Comparison of ENCODE assay signal across 7 cellular contexts in genomic region chr1:3746784-3747521, GRCh38. TPM values are rescaled to one million over a fixed set of nuclear protein-coding genes. Genes with fewer than 3 reads are reported as not detected.
DNase-seq lines count a peak whose midpoint lies in the region; ATAC-seq and TF ChIP-seq lines count a peak whose summit lies in the region.

No MANE protein-coding gene starts in this region.

- H3K4me3 ChIP-seq in OCI-LY3 (ENCODE audit: low read length) (peak overlapping the region; percentile 90), fibroblast of mammary gland (ENCODE audit: control insufficient read depth, low read depth, low read length) (peak overlapping the region; percentile 64)
- peak overlapping the region; percentile 52 for H3K4me3 ChIP-seq in naive thymus-derived CD4-positive, alpha-beta T cell (ENCODE audit: low read length)

- peak overlapping the region; percentile 84 for H3K4me3 Mint-ChIP-seq in activated T-helper 1 cell treated with anti-CD3 and anti-CD28 coated beads, Interleukin-12 subunit alpha, Interleukin-12 subunit beta, Interleukin-2, Interleukin-4 antibody, amounts not matched to agents 30 ng/mL and 10 ng/mL and 1 ng/mL, durations not matched to agents 14 hours and 24 hours and 36 hours
- peak overlapping the region; percentile 72 to 87 (median 78) for H3K4me3 Mint-ChIP-seq in naive thymus-derived CD4-positive, alpha-beta T cell
- H3K4me3 Mint-ChIP-seq in stimulated activated memory B cell treated with anti-CD40 and anti-IgM and Interleukin-4, amounts not matched to agents 10 μg/mL and 1 μg/mL and 100 μg/mL, for 72 hours = peak overlapping the region; percentile 79

- peak overlapping the region; percentile 40 for H3K27ac Mint-ChIP-seq in activated T-helper 1 cell treated with anti-CD3 and anti-CD28 coated beads, Interleukin-12 subunit alpha, Interleukin-12 subunit beta, Interleukin-2, Interleukin-4 antibody, amounts not matched to agents 30 ng/mL and 10 ng/mL and 1 ng/mL, durations not matched to agents 14 hours and 24 hours and 36 hours
- peak overlapping the region in 5 of 9 donors; percentile 65 to 88 (median 75) for H3K27ac Mint-ChIP-seq in naive thymus-derived CD4-positive, alpha-beta T cell
- peak overlapping the region; percentile 71 for H3K27ac Mint-ChIP-seq in stimulated activated memory B cell treated with anti-CD40 and anti-IgM and Interleukin-4, amounts not matched to agents 10 μg/mL and 1 μg/mL and 100 μg/mL, for 72 hours

- H3K4me2 ChIP-seq in OCI-LY3 (ENCODE audit: low read length) = peak overlapping the region; percentile 67

- H3K79me2 ChIP-seq in OCI-LY3 (ENCODE audit: low read length) = no peaks in the 10 kb centered on the region

- CTCF ChIA-PET in naive thymus-derived CD4-positive, alpha-beta T cell (lab: Charles Lee) = no interaction called here

- H3K9me3 Mint-ChIP-seq in activated T-helper 1 cell treated with anti-CD3 and anti-CD28 coated beads, Interleukin-12 subunit alpha, Interleukin-12 subunit beta, Interleukin-2, Interleukin-4 antibody, amounts not matched to agents 30 ng/mL and 10 ng/mL and 1 ng/mL, durations not matched to agents 14 hours and 24 hours and 36 hours = no peaks in the 10 kb centered on the region
- H3K9me3 Mint-ChIP-seq in naive thymus-derived CD4-positive, alpha-beta T cell = peaks cover 0 to 2% (median 0%) of the 10 kb centered on the region in 11 donors
- H3K9me3 Mint-ChIP-seq in stimulated activated memory B cell treated with anti-CD40 and anti-IgM and Interleukin-4, amounts not matched to agents 10 μg/mL and 1 μg/mL and 100 μg/mL, for 72 hours = no peaks in the 10 kb centered on the region

- peak overlapping the region; percentile 65 for H3K9ac ChIP-seq in OCI-LY3 (ENCODE audit: low read length)

- intact Hi-C loops in activated T-helper 1 cell treated with anti-CD3 and anti-CD28 coated beads, Interleukin-12 subunit alpha, Interleukin-12 subunit beta, Interleukin-2, Interleukin-4 antibody, amounts not matched to agents 30 ng/mL and 10 ng/mL and 1 ng/mL, durations not matched to agents 14 hours and 24 hours and 36 hours (cut with micrococcal nuclease) = loop anchor here (1.0 to 10.0 kb wide), 6 partner anchors 25 to 1335 kb away; partner anchors contain the start of genes C1orf174, CEP104, DFFB and LRRC47
- intact Hi-C loops in naive thymus-derived CD4-positive, alpha-beta T cell (cut with micrococcal nuclease) = loop anchor here (1.0 to 2.0 kb wide), 5 partner anchors 25 to 216 kb away; partner anchors contain the start of genes LRRC47 (in 2 of the 2), SMIM1 (in 2 of the 2) and WRAP73 (in 2 of the 2)

- H3K4me1 ChIP-seq in OCI-LY3 (ENCODE audit: low read length) = peaks cover 14% of the 10 kb centered on the region
- peaks cover 7 to 12% of the 10 kb centered on the region in 2 donors for H3K4me1 ChIP-seq in naive thymus-derived CD4-positive, alpha-beta T cell (ENCODE audit: control insufficient read depth in 2 of 2, insufficient read depth in 2 of 2, low read length in 2 of 2)

- H4K20me1 ChIP-seq in OCI-LY3 (ENCODE audit: insufficient read depth, low read length) = 0 out of 2 replicates have a peak, but pooled peaks cover 3% of the 10 kb centered on the region

- H3K36me3 Mint-ChIP-seq in activated T-helper 1 cell treated with anti-CD3 and anti-CD28 coated beads, Interleukin-12 subunit alpha, Interleukin-12 subunit beta, Interleukin-2, Interleukin-4 antibody, amounts not matched to agents 30 ng/mL and 10 ng/mL and 1 ng/mL, durations not matched to agents 14 hours and 24 hours and 36 hours (ENCODE audit: low read depth) = peaks cover 2% of the 10 kb centered on the region
- peaks cover 0 to 14% (median 4%) of the 10 kb centered on the region in 5 donors for H3K36me3 Mint-ChIP-seq in naive thymus-derived CD4-positive, alpha-beta T cell
- H3K36me3 Mint-ChIP-seq in stimulated activated memory B cell treated with anti-CD40 and anti-IgM and Interleukin-4, amounts not matched to agents 10 μg/mL and 1 μg/mL and 100 μg/mL, for 72 hours = peaks cover 5% of the 10 kb centered on the region

- H3K27ac ChIP-seq in OCI-LY3 (ENCODE audit: low read length) = no peak overlapping the region
- H3K27ac ChIP-seq in naive thymus-derived CD4-positive, alpha-beta T cell (ENCODE audit: low read depth, low read length) = peak overlapping the region; percentile 71

- ATAC-seq in GM18868 (IDR thresholded peaks at IDR 0.05; ENCODE audit: unreplicated experiment) = peak; percentile 87
- ATAC-seq in HG03460 (IDR thresholded peaks at IDR 0.05; ENCODE audit: unreplicated experiment) = peak; percentile 75
- ATAC-seq in naive thymus-derived CD4-positive, alpha-beta T cell = peak; percentile 99
- peak; percentile 95 for ATAC-seq in stimulated activated memory B cell treated with anti-CD40 and anti-IgM and Interleukin-4, amounts not matched to agents 10 μg/mL and 1 μg/mL and 100 μg/mL, for 72 hours

- POLR2A ChIA-PET in naive thymus-derived CD4-positive, alpha-beta T cell (lab: Charles Lee) = no interaction called here

- peak; percentile 86 for DNase-seq in activated T-helper 1 cell treated with anti-CD3 and anti-CD28 coated beads, Interleukin-12 subunit alpha, Interleukin-12 subunit beta, Interleukin-2, Interleukin-4 antibody, amounts not matched to agents 30 ng/mL and 10 ng/mL and 1 ng/mL, durations not matched to agents 14 hours and 24 hours and 36 hours (ENCODE audit: low spot score)
- peak; percentile 66 for DNase-seq in fibroblast of mammary gland (ENCODE audit: low read depth)
- DNase-seq in naive thymus-derived CD4-positive, alpha-beta T cell = peak; percentile 76 to 91 (median 86)

- H3K4me1 Mint-ChIP-seq in activated T-helper 1 cell treated with anti-CD3 and anti-CD28 coated beads, Interleukin-12 subunit alpha, Interleukin-12 subunit beta, Interleukin-2, Interleukin-4 antibody, amounts not matched to agents 30 ng/mL and 10 ng/mL and 1 ng/mL, durations not matched to agents 14 hours and 24 hours and 36 hours (ENCODE audit: low read depth) = peaks cover 31% of the 10 kb centered on the region
- peaks cover 15 to 40% (median 33%) of the 10 kb centered on the region in 7 donors for H3K4me1 Mint-ChIP-seq in naive thymus-derived CD4-positive, alpha-beta T cell
- H3K4me1 Mint-ChIP-seq in stimulated activated memory B cell treated with anti-CD40 and anti-IgM and Interleukin-4, amounts not matched to agents 10 μg/mL and 1 μg/mL and 100 μg/mL, for 72 hours = peaks cover 33% of the 10 kb centered on the region

- TF ChIP-seq CTCF in OCI-LY3 (IDR thresholded peaks at IDR 0.05; ENCODE audit: low read depth, low read length) (no peak), fibroblast of mammary gland (conservative IDR thresholded peaks at IDR 0.05; ENCODE audit: control insufficient read depth, insufficient read depth, low read depth, low read length) (no peak)

- no peaks in the 10 kb centered on the region for H3K36me3 ChIP-seq in OCI-LY3 (replicated peaks; ENCODE audit: low read depth, low read length)
- peaks cover 0 to 15% (median 0%) of the 10 kb centered on the region in 3 experiments for H3K36me3 ChIP-seq in naive thymus-derived CD4-positive, alpha-beta T cell (ENCODE audit: control insufficient read depth in 2 of 3, insufficient read depth in 3 of 3, low read length in 3 of 3)

- peak overlapping the region; percentile 45; the same call in 1 of the 2 replicates for H2AFZ ChIP-seq in OCI-LY3 (ENCODE audit: low read depth, low read length)

- H3K27me3 ChIP-seq in OCI-LY3 (ENCODE audit: low read depth, low read length) = peaks cover 5% of the 10 kb centered on the region; the same call in 1 of the 2 replicates
- no peaks in the 10 kb centered on the region for H3K27me3 ChIP-seq in naive thymus-derived CD4-positive, alpha-beta T cell (ENCODE audit: control insufficient read depth in 2 of 2, insufficient read depth in 2 of 2, low read length in 2 of 2)

- peaks cover 2% of the 10 kb centered on the region for H3K27me3 Mint-ChIP-seq in activated T-helper 1 cell treated with anti-CD3 and anti-CD28 coated beads, Interleukin-12 subunit alpha, Interleukin-12 subunit beta, Interleukin-2, Interleukin-4 antibody, amounts not matched to agents 30 ng/mL and 10 ng/mL and 1 ng/mL, durations not matched to agents 14 hours and 24 hours and 36 hours (ENCODE audit: insufficient read depth)
- peaks cover 0 to 4% (median 0%) of the 10 kb centered on the region in 5 donors for H3K27me3 Mint-ChIP-seq in naive thymus-derived CD4-positive, alpha-beta T cell
- peaks cover 8% of the 10 kb centered on the region for H3K27me3 Mint-ChIP-seq in stimulated activated memory B cell treated with anti-CD40 and anti-IgM and Interleukin-4, amounts not matched to agents 10 μg/mL and 1 μg/mL and 100 μg/mL, for 72 hours

- H3K9me3 ChIP-seq in OCI-LY3 (ENCODE audit: insufficient read depth, low read length) = no peaks in the 10 kb centered on the region
- no peaks in the 10 kb centered on the region for H3K9me3 ChIP-seq in naive thymus-derived CD4-positive, alpha-beta T cell (ENCODE audit: control insufficient read depth in 2 of 3, low read length in 3 of 3)

RNA-seq across cellular contexts. Expression of gene CCDC27, which starts 5.3 kb away (rescaled TPM):
- total RNA-seq in activated T-helper 1 cell treated with anti-CD3 and anti-CD28 coated beads, Interleukin-12 subunit alpha, Interleukin-12 subunit beta, Interleukin-2, Interleukin-4 antibody, amounts not matched to agents 30 ng/mL and 10 ng/mL and 1 ng/mL, durations not matched to agents 14 hours and 24 hours and 36 hours = not detected in 2 replicates
- total RNA-seq in naive thymus-derived CD4-positive, alpha-beta T cell = not detected
- polyA plus RNA-seq in naive thymus-derived CD4-positive, alpha-beta T cell = not detected

RNA-seq across cellular contexts. Expression of gene SMIM1, which starts 25.6 kb away (rescaled TPM):
- 1.0 and 1.2 TPM in 2 replicates for total RNA-seq in activated T-helper 1 cell treated with anti-CD3 and anti-CD28 coated beads, Interleukin-12 subunit alpha, Interleukin-12 subunit beta, Interleukin-2, Interleukin-4 antibody, amounts not matched to agents 30 ng/mL and 10 ng/mL and 1 ng/mL, durations not matched to agents 14 hours and 24 hours and 36 hours
- total RNA-seq in naive thymus-derived CD4-positive, alpha-beta T cell = 1 to 10 TPM in 4 of 5 experiments, under 1 TPM in 1; 0.58 to 4.3 (median 2.3) TPM
- 1 to 10 TPM in 1 of 2 donors, under 1 TPM in 1; 0.75 to 3.0 TPM for polyA plus RNA-seq in naive thymus-derived CD4-positive, alpha-beta T cell

RNA-seq across cellular contexts. Expression of gene LRRC47, which starts 49.3 kb away (rescaled TPM):
- 45.2 and 50.1 TPM in 2 replicates for total RNA-seq in activated T-helper 1 cell treated with anti-CD3 and anti-CD28 coated beads, Interleukin-12 subunit alpha, Interleukin-12 subunit beta, Interleukin-2, Interleukin-4 antibody, amounts not matched to agents 30 ng/mL and 10 ng/mL and 1 ng/mL, durations not matched to agents 14 hours and 24 hours and 36 hours
- 10 to 100 TPM; 38.2 to 60.2 (median 43.9) TPM for total RNA-seq in naive thymus-derived CD4-positive, alpha-beta T cell
- 10 to 100 TPM; 25.7 to 33.4 TPM for polyA plus RNA-seq in naive thymus-derived CD4-positive, alpha-beta T cell
